ENCODE assay signal across 25 cellular contexts in the genomic region with DNA sequence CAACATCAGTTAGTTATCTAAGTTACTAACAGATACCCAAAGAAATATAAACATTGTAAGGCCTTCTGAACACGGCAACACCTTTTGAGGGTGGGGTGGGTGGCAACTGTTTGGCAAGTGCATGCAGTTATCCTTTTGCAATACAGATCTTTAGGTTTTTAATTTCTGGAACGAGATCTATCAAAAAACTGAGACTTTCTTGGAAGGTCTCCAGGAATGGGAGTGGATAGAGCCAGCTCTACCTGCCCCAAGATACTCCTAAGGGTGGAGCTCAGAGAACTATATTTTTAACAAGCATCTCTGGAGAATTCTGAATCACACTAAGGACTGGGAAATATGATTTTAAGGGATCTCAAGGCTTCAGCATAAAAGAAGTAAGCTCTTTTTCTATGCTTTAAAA. TPM values are rescaled to one million over a fixed set of nuclear protein-coding genes. Genes with fewer than 3 reads are reported as not detected.
DNase-seq lines count a peak whose midpoint lies in the region; ATAC-seq and TF ChIP-seq lines count a peak whose summit lies in the region.
"Had no signal": no experiment of that assay in that cellular context is flagged by ENCODE, and none has a peak within 500 bp of the region (broad histone marks: within the 10 kb centered on the region; RNA-seq: fewer than 3 reads in every experiment).

No MANE protein-coding gene starts in this region.

- H3K27ac ChIP-seq in Karpas-422 (ENCODE audit: low read length) (no peak overlapping the region), colonic mucosa (no peak overlapping the region), aorta (ENCODE audit: low read depth in 1 of 2, low read length in 2 of 2) (no peak overlapping the region)
- H3K27ac ChIP-seq: BLaER1 had no signal

- WGBS in aorta, 2 donors = 76 to 77% methylated on average over 2 of the region's 2 CpGs

- H2AFZ ChIP-seq in Karpas-422 (ENCODE audit: low read length) = no peak overlapping the region

- H3K9ac ChIP-seq in Karpas-422 (ENCODE audit: low read length) = no peak overlapping the region
- H3K9ac ChIP-seq in colonic mucosa (ENCODE audit: low read depth in 2 of 2, low read length in 2 of 2) = no peak overlapping the region
- H3K9ac ChIP-seq: BLaER1 had no signal

- H3K4me1 ChIP-seq in Karpas-422 (ENCODE audit: low read length) = peaks cover 24% of the 10 kb centered on the region
- H3K4me1 ChIP-seq in colonic mucosa = no peaks in the 10 kb centered on the region
- no peaks in the 10 kb centered on the region for H3K4me1 ChIP-seq in mucosa of descending colon (ENCODE audit: low read depth)
- H3K4me1 ChIP-seq in aorta (ENCODE audit: control insufficient read depth in 1 of 2, insufficient read depth in 2 of 2, low read length in 2 of 2) = no peaks in the 10 kb centered on the region
- H3K4me1 ChIP-seq: BE2C, BLaER1 had no signal

- DNase-seq in Karpas-422 (no peak), colonic mucosa (peak; percentile 45), mucosa of descending colon (no peak), NCI-H1694 (lab: John Stamatoyannopoulos, UW) (no peak), RKO (ENCODE audit: low spot score) (no peak), aorta (no peak)
- DNase-seq: 8988T; ACHN; BE2C; C1 segment of cervical spinal cord; CD4-positive, alpha-beta memory T cell; CD4-positive, CD25-positive, alpha-beta regulatory T cell; CD8-positive, alpha-beta memory T cell; COR-L47; DMS 273 treated with DMSO at 0.1 percent for 48 hours; DMS153; DMS53; DMS79; DND-41; EL; GDM1 had no signal

- H3K4me2 ChIP-seq in Karpas-422 (ENCODE audit: low read depth, low read length, poor library complexity, severe bottlenecking) = peak overlapping the region; percentile 27
- H3K4me2 ChIP-seq: BLaER1 had no signal

- H3K9me2 ChIP-seq in Karpas-422 (replicated peaks; ENCODE audit: insufficient read depth, low read length) = no peaks in the 10 kb centered on the region

- ATAC-seq in esophagus mucosa (peak; percentile 82), mucosa of descending colon (peak; percentile 78), aorta (ENCODE audit: low FRiP score) (no peak), GM18870 (IDR thresholded peaks at IDR 0.05; ENCODE audit: unreplicated experiment) (no peak)
- ATAC-seq: GM12878 had no signal

- H3K27me3 ChIP-seq in Karpas-422 (ENCODE audit: low read length) (no peaks in the 10 kb centered on the region), colonic mucosa (no peaks in the 10 kb centered on the region), aorta (ENCODE audit: control insufficient read depth in 1 of 2, insufficient read depth in 2 of 2, low read length in 1 of 2) (no peaks in the 10 kb centered on the region)
- H3K27me3 ChIP-seq: BE2C, BLaER1 had no signal

- intact Hi-C loops in colonic mucosa (cut with DNase I) = no loop called here
- intact Hi-C loops in mucosa of descending colon (cut with DNase I, micrococcal nuclease) = no loop called here
- intact Hi-C loops in aorta (cut with DNase I) = no loop called here

- H3K79me2 ChIP-seq in Karpas-422 (ENCODE audit: low read length) = no peaks in the 10 kb centered on the region

- H3K36me3 ChIP-seq in Karpas-422 (ENCODE audit: insufficient read depth, low read length) = no peaks in the 10 kb centered on the region
- H3K36me3 ChIP-seq in colonic mucosa = no peaks in the 10 kb centered on the region
- no peaks in the 10 kb centered on the region for H3K36me3 ChIP-seq in mucosa of descending colon (ENCODE audit: low read depth)
- H3K36me3 ChIP-seq in aorta (ENCODE audit: control insufficient read depth in 1 of 2, insufficient read depth in 2 of 2, low read length in 1 of 2) = no peaks in the 10 kb centered on the region
- H3K36me3 ChIP-seq: BE2C, BLaER1 had no signal

- H3K4me3 ChIP-seq in Karpas-422 (ENCODE audit: low read length) (no peak overlapping the region), colonic mucosa (no peak overlapping the region), mucosa of descending colon (no peak overlapping the region), aorta (ENCODE audit: low read length in 2 of 2) (no peak overlapping the region)
- H3K4me3 ChIP-seq: BLaER1, GM12878 had no signal

- H3K9me3 ChIP-seq in Karpas-422 (ENCODE audit: low read length) = no peaks in the 10 kb centered on the region
- H3K9me3 ChIP-seq in colonic mucosa = no peaks in the 10 kb centered on the region
- H3K9me3 ChIP-seq in mucosa of descending colon = no peaks in the 10 kb centered on the region
- no peaks in the 10 kb centered on the region for H3K9me3 ChIP-seq in aorta (ENCODE audit: control insufficient read depth, low read length)
- H3K9me3 ChIP-seq: BE2C, BLaER1 had no signal

- H4K20me1 ChIP-seq in Karpas-422 (ENCODE audit: insufficient read depth, low read depth, low read length) = no peaks in the 10 kb centered on the region
- H4K20me1 ChIP-seq: BLaER1 had no signal

- TF ChIP-seq CTCF in colonic mucosa (IDR thresholded peaks at IDR 0.05) = no peak
- TF ChIP-seq CTCF in mucosa of descending colon (IDR thresholded peaks at IDR 0.05) = no peak

RNA-seq across cellular contexts. Expression of a gene that starts 11.4 kb away (rescaled TPM):
- 172 and 259 TPM in 2 replicates for total RNA-seq in Karpas-422 (2014; rRNA removed; shearing (Covaris generic); ENCODE audit: low replicate concordance)
- 100 to 1,000 TPM; 108 to 140 TPM for total RNA-seq in colonic mucosa
- 101 TPM for total RNA-seq in esophagus mucosa
- total RNA-seq in mucosa of descending colon = 100 to 1,000 TPM in 2 of 3 donors, 10 to 100 TPM in 1; 82.7 to 118 (median 109) TPM
- 10 to 100 TPM; 53.3 to 65.3 TPM for total RNA-seq in aorta
- polyA plus RNA-seq in aorta = 10 to 100 TPM; 18.1 to 21.4 TPM

Comparison
In these comparisons a context has a peak if more than half of its experiments do, and no peak if none do; other contexts are left out.
1. ATAC-seq: peak in esophagus mucosa (single experiment) and mucosa of descending colon (single experiment); none in aorta (single experiment) and GM18870 (single experiment).